ENCODE assay signal across 9 cellular contexts in the genomic region with DNA sequence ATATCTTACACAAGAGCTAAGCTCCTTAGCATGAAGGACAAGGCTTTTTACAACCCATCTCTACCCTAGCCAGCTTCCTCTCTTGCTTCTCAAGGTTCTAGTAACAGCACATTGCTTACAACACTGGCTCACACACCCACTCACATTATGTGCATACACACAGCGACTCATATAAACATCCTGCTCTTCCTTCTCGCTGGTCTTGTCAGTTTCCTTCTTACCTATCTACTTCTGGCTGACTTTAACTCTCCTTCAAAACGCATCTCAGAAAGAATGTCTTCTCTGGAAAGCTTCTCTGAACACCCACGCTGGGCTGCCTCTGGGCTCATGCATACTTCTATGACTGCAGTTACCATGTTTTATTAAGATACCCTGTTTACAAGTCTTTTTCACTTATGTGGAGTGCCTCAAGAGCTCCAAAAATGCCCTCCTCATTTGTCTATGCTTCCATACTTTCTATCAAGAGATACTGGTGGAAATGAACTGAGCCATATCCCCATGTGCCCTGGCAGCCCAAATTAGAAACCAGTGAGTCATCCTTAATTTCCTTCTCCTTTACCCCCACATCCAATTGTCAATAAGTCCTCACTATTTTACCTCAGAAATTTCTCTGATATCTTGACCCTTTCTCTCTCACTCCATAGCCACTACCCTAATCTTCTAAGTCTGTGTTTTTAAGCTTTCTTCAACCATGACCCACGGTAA.
DNase-seq lines count a peak whose midpoint lies in the region; TF ChIP-seq lines count a peak whose summit lies in the region.
"Had no signal": no experiment of that assay in that cellular context is flagged by ENCODE, and none has a peak within 500 bp of the region (broad histone marks: within the 10 kb centered on the region; RNA-seq: fewer than 3 reads in every experiment).

No MANE protein-coding gene starts in this region.

- no peaks in the 10 kb centered on the region for H3K36me3 ChIP-seq in esophagus muscularis mucosa

- peaks cover 11% of the 10 kb centered on the region for H3K27me3 Mint-ChIP-seq in type B pancreatic cell

- H3K4me1 ChIP-seq in esophagus muscularis mucosa: peaks cover 0 to 8% (median 2%) of the 10 kb centered on the region in 4 donors

- H3K4me3 Mint-ChIP-seq in type B pancreatic cell: no peak overlapping the region

- TF ChIP-seq CTCF in type B pancreatic cell (conservative IDR thresholded peaks at IDR 0.05) (no peak), esophagus muscularis mucosa (IDR thresholded peaks at IDR 0.05) (no peak)

- H3K27me3 ChIP-seq in esophagus muscularis mucosa: no peaks in the 10 kb centered on the region

- no peak overlapping the region for H3K27ac Mint-ChIP-seq in type B pancreatic cell

- H3K4me1 Mint-ChIP-seq in type B pancreatic cell (ENCODE audit: unreplicated experiment): peaks cover 4% of the 10 kb centered on the region

- no peak overlapping the region for H3K27ac ChIP-seq in esophagus muscularis mucosa (replicated peaks in 1 of 4)

- no peaks in the 10 kb centered on the region for H3K36me3 Mint-ChIP-seq in type B pancreatic cell

- H3K9me3 Mint-ChIP-seq in type B pancreatic cell: peaks cover 7% of the 10 kb centered on the region

- TF ChIP-seq POLR2A in esophagus muscularis mucosa (IDR thresholded peaks at IDR 0.05; ENCODE audit: low read depth): no peak

- no peak for TF ChIP-seq EP300 in esophagus muscularis mucosa (IDR thresholded peaks at IDR 0.05)

- intact Hi-C loops in esophagus muscularis mucosa (cut with DNase I): no loop called here
- intact Hi-C loops in cardiac septum (cut with DNase I): no loop called here

- DNase-seq in stimulated activated CD4-positive, alpha-beta T cell treated with anti-CD3 and anti-CD28 coated beads, Interleukin-12 subunit alpha, Interleukin-12 subunit beta, amount 100 ng/mL, for 4 hours: peak; percentile 21
- no peak for DNase-seq in stimulated activated CD4-positive, alpha-beta T cell treated with anti-CD3 and anti-CD28 coated beads, Interleukin-2, amount 100 ng/mL, for 48 hours
- DNase-seq in SW480 (ENCODE audit: low spot score): peak; percentile 51
- DNase-seq in fibroblast of peridontal ligament (ENCODE audit: extremely low read depth): peak; percentile 36
- no peak for DNase-seq in NCI-H524 treated with DMSO at 0.1 percent for 48 hours (lab: John Stamatoyannopoulos, UW)
- no peak for DNase-seq in type B pancreatic cell (ENCODE audit: extremely low spot score, unreplicated experiment)
- DNase-seq in esophagus muscularis mucosa (ENCODE audit: extremely low spot score): no peak
- no peak for DNase-seq in cardiac septum (ENCODE audit: low spot score)
- DNase-seq: Right ventricle myocardium superior had no signal

- 51% methylated on average over 5 of the region's 5 CpGs for WGBS in esophagus muscularis mucosa

- no peaks in the 10 kb centered on the region for H3K9me3 ChIP-seq in esophagus muscularis mucosa

- H3K4me3 ChIP-seq in esophagus muscularis mucosa: no peak overlapping the region

Comparison
In these comparisons a context has a peak if more than half of its experiments do, and no peak if none do; other contexts are left out.
1. DNase-seq: peak in stimulated activated CD4-positive, alpha-beta T cell treated with anti-CD3 and anti-CD28 coated beads, Interleukin-12 subunit alpha, Interleukin-12 subunit beta, amount 100 ng/mL, for 4 hours (single experiment), SW480 (single experiment) and fibroblast of peridontal ligament (single experiment); none in stimulated activated CD4-positive, alpha-beta T cell treated with anti-CD3 and anti-CD28 coated beads, Interleukin-2, amount 100 ng/mL, for 48 hours (0 of 2), NCI-H524 treated with DMSO at 0.1 percent for 48 hours (single experiment), type B pancreatic cell (single experiment), esophagus muscularis mucosa (single experiment) and cardiac septum (single experiment).